Comparison of ENCODE assay signal across 1 cellular context in the genomic region with DNA sequence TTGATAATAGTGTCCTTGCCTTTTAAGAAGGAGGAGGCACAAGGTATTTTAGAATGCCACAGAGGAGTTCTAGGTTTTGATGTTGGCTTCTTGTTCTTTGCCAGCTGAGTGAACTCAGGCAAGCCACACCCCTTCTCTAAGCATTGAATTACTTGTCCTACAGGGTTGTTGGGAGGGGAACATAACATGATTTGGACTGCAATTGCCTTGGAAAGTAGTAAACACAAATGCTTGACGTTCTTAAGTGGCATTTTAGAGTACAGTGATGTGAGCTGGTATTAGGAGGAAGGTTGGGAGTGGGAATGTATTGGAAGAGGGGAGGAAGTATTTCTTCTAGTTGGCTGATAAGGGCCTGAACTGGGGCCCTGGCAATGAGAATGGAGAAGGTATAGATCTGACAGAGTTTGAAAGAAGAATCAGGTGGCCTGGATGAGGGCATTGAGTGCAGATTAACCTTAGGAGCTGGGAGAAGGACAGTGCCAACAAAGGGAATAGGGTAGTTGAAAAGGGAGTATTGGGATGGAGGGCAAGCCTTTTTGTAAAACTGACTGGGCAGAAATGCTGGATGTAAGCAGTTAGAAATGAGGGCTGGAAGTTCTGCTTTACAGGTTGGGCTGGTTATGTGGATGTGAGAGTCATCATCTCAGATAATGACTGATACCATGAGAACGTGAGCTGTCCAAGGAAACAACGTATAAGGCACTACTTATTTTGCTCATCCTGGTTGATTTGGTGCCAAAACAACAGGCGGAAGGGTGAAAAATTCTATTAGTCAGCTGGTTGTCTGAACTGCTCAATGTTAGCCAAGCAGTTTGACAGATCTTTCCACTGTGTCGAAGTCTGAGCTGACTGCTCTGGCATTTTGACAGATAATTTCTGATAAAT.
TF ChIP-seq lines count a peak whose summit lies in the region.

No MANE protein-coding gene starts in this region.

TF ChIP-seq in SK-N-SH treated with all-trans-retinoic acid at 6 μM for 48 hours, 23 proteins besides CTCF, POLR2A, EP300 and RAD21 (continued from another document):
- TF ChIP-seq ZC3H10 (CRISPR knock-in tag; IDR thresholded peaks at IDR 0.05) (no peak), RARB (CRISPR knock-in tag; IDR thresholded peaks at IDR 0.05) (no peak), CSDC2 (CRISPR knock-in tag; IDR thresholded peaks at IDR 0.05) (no peak), OSR1 (CRISPR knock-in tag; IDR thresholded peaks at IDR 0.05) (no peak)
